ENCODE assay signal across 21 cellular contexts in genomic region chr3:54307616-54308180, GRCh38.
"Had no signal": no experiment of that assay in that cellular context is flagged by ENCODE, and none has a peak within 500 bp of the region (broad histone marks: within the 10 kb centered on the region; RNA-seq: fewer than 3 reads in every experiment).

No MANE protein-coding gene starts in this region.

- ATAC-seq: activated CD4-positive, CD25-positive, alpha-beta regulatory T cell treated with anti-CD3 and anti-CD28 coated beads, Interleukin-2, amount 50 U/mL, for 24 hours; heart right ventricle; left colon; pancreas; psoas muscle had no signal

- H3K9me3 ChIP-seq: pancreas, psoas muscle, right atrium auricular region, thoracic aorta, vagina had no signal

- H3K4me3 ChIP-seq: heart right ventricle, pancreas, psoas muscle, right atrium auricular region, thoracic aorta, vagina had no signal

- H3K4me3 Mint-ChIP-seq: activated CD4-positive, alpha-beta memory T cell treated with anti-CD3 and anti-CD28 coated beads, Interleukin-2, amount 10 ng/mL, durations not matched to agents 7 days and 5 days; activated CD4-positive, alpha-beta T cell treated with anti-CD3 and anti-CD28 coated beads, Interleukin-2, amount 10 ng/mL, durations not matched to agents 24 days and 14 days; activated naive CD4-positive, alpha-beta T cell treated with anti-CD3 and anti-CD28 coated beads, Interleukin-2, amount 10 ng/mL, durations not matched to agents 7 days and 5 days; brain; dendritic cell treated with granulocyte-macrophage colony-stimulating factor and Interleukin-4, amounts not matched to agents 40 ng/mL and 50 ng/mL, for 4 days; memory B cell; nephron; type B pancreatic cell had no signal

- H3K27me3 ChIP-seq: heart right ventricle, pancreas, right atrium auricular region, vagina had no signal

- H3K4me1 Mint-ChIP-seq: activated CD4-positive, alpha-beta memory T cell treated with anti-CD3 and anti-CD28 coated beads, Interleukin-2, amount 10 ng/mL, durations not matched to agents 7 days and 5 days; activated CD4-positive, alpha-beta T cell treated with anti-CD3 and anti-CD28 coated beads, Interleukin-2, amount 10 ng/mL, durations not matched to agents 24 days and 14 days; activated naive CD4-positive, alpha-beta T cell treated with anti-CD3 and anti-CD28 coated beads, Interleukin-2, amount 10 ng/mL, durations not matched to agents 7 days and 5 days; memory B cell had no signal

- H3K36me3 ChIP-seq: heart right ventricle, pancreas, right atrium auricular region, thoracic aorta, vagina had no signal

- H3K4me1 ChIP-seq: heart right ventricle, psoas muscle, right atrium auricular region, vagina had no signal

- H3K27ac Mint-ChIP-seq: activated CD4-positive, alpha-beta memory T cell treated with anti-CD3 and anti-CD28 coated beads, Interleukin-2, amount 10 ng/mL, durations not matched to agents 7 days and 5 days; activated CD4-positive, alpha-beta T cell treated with anti-CD3 and anti-CD28 coated beads, Interleukin-2, amount 10 ng/mL, durations not matched to agents 24 days and 14 days; activated naive CD4-positive, alpha-beta T cell treated with anti-CD3 and anti-CD28 coated beads, Interleukin-2, amount 10 ng/mL, durations not matched to agents 7 days and 5 days; brain; dendritic cell treated with granulocyte-macrophage colony-stimulating factor and Interleukin-4, amounts not matched to agents 40 ng/mL and 50 ng/mL, for 4 days; memory B cell; nephron; type B pancreatic cell had no signal

- H3K27me3 Mint-ChIP-seq: activated CD4-positive, alpha-beta memory T cell treated with anti-CD3 and anti-CD28 coated beads, Interleukin-2, amount 10 ng/mL, durations not matched to agents 7 days and 5 days; activated CD4-positive, alpha-beta T cell treated with anti-CD3 and anti-CD28 coated beads, Interleukin-2, amount 10 ng/mL, durations not matched to agents 24 days and 14 days; activated naive CD4-positive, alpha-beta T cell treated with anti-CD3 and anti-CD28 coated beads, Interleukin-2, amount 10 ng/mL, durations not matched to agents 7 days and 5 days; memory B cell had no signal

- H3K27ac ChIP-seq: heart right ventricle, pancreas, psoas muscle, right atrium auricular region, thoracic aorta, vagina had no signal

- H3K9me3 Mint-ChIP-seq: activated CD4-positive, alpha-beta memory T cell treated with anti-CD3 and anti-CD28 coated beads, Interleukin-2, amount 10 ng/mL, durations not matched to agents 7 days and 5 days; activated CD4-positive, alpha-beta T cell treated with anti-CD3 and anti-CD28 coated beads, Interleukin-2, amount 10 ng/mL, durations not matched to agents 24 days and 14 days; activated naive CD4-positive, alpha-beta T cell treated with anti-CD3 and anti-CD28 coated beads, Interleukin-2, amount 10 ng/mL, durations not matched to agents 7 days and 5 days; dendritic cell treated with granulocyte-macrophage colony-stimulating factor and Interleukin-4, amounts not matched to agents 40 ng/mL and 50 ng/mL, for 4 days; memory B cell; nephron; type B pancreatic cell had no signal

- DNase-seq: activated CD4-positive, alpha-beta memory T cell treated with anti-CD3 and anti-CD28 coated beads, Interleukin-2, amount 10 ng/mL, durations not matched to agents 7 days and 5 days; activated CD4-positive, alpha-beta T cell treated with anti-CD3 and anti-CD28 coated beads, Interleukin-2, amount 10 ng/mL, durations not matched to agents 24 days and 14 days; activated effector memory CD4-positive, alpha-beta T cell treated with anti-CD3 and anti-CD28 coated beads, Interleukin-2, amount 50 U/mL, for 16 hours; activated naive CD4-positive, alpha-beta T cell treated with anti-CD3 and anti-CD28 coated beads, Interleukin-2, amount 10 ng/mL, durations not matched to agents 7 days and 5 days; amygdala; effector CD4-positive, alpha-beta T cell; heart right ventricle; left colon; pancreas; psoas muscle; stimulated activated CD4-positive, alpha-beta T cell treated with anti-CD3 and anti-CD28 coated beads, Interleukin-4, amount 100 ng/mL, for 24 hours; stimulated activated naive CD4-positive, alpha-beta T cell treated with Interleukin-2 at 50 U/mL for 16 hours had no signal

- H3K36me3 Mint-ChIP-seq: activated naive CD4-positive, alpha-beta T cell treated with anti-CD3 and anti-CD28 coated beads, Interleukin-2, amount 10 ng/mL, durations not matched to agents 7 days and 5 days; brain; memory B cell; type B pancreatic cell had no signal
